Comparison of ENCODE assay signal across 26 cellular contexts in genomic region chr3:145953316-145953715, GRCh38.
"Had no signal": no experiment of that assay in that cellular context is flagged by ENCODE, and none has a peak within 500 bp of the region (broad histone marks: within the 10 kb centered on the region; RNA-seq: fewer than 3 reads in every experiment).

No MANE protein-coding gene starts in this region.

- H3K27me3 ChIP-seq: heart left ventricle, thyroid gland, upper lobe of right lung had no signal

- H3K36me3 ChIP-seq: heart left ventricle, thyroid gland, upper lobe of right lung had no signal

- H3K36me3 Mint-ChIP-seq: activated naive CD8-positive, alpha-beta T cell treated with anti-CD3 and anti-CD28 coated beads, Interleukin-2, amount 10 ng/mL, durations not matched to agents 7 days and 5 days; brain; naive B cell had no signal

- H3K27ac Mint-ChIP-seq: activated B cell treated with CpG ODN at 0.5 μM for 24 hours; activated naive CD4-positive, alpha-beta T cell treated with anti-CD3 and anti-CD28 coated beads for 36 hours; activated naive CD8-positive, alpha-beta T cell treated with anti-CD3 and anti-CD28 coated beads, Interleukin-2, amount 10 ng/mL, durations not matched to agents 7 days and 5 days; naive B cell; progenitor cell of endocrine pancreas; T-helper 1 cell treated with Interleukin-12 subunit alpha and Interleukin-12 subunit beta and Interleukin-4 antibody, amounts not matched to agents 30 μg/mL and 1 μg/mL, for 36 hours had no signal

- DNase-seq: activated B cell treated with CpG ODN at 0.5 μM for 24 hours; activated CD4-positive, alpha-beta T cell treated with anti-CD3 and anti-CD28 coated beads for 4 hours; activated CD4-positive, alpha-beta T cell treated with anti-CD3 and anti-CD28 coated beads, Interleukin-2, amount 50 U/mL, for 48 hours; activated CD8-positive, alpha-beta memory T cell treated with anti-CD3 and anti-CD28 coated beads, Interleukin-2, amount 50 U/mL, for 48 hours; activated naive CD4-positive, alpha-beta T cell treated with anti-CD3 and anti-CD28 coated beads for 36 hours; activated naive CD8-positive, alpha-beta T cell treated with anti-CD3 and anti-CD28 coated beads, Interleukin-2, amount 10 ng/mL, durations not matched to agents 7 days and 5 days; activated T-cell treated with anti-CD3 and anti-CD28 coated beads, Interleukin-2, amount 50 U/mL, for 4 hours; amniotic stem cell; central memory CD4-positive, alpha-beta T cell; dermis blood vessel endothelial cell; effector memory CD4-positive, alpha-beta T cell; heart left ventricle; left colon; naive B cell; retina; stimulated activated CD4-positive, alpha-beta T cell treated with anti-CD3 and anti-CD28 coated beads, Interleukin-4, amount 100 ng/mL, for 4 hours; stimulated activated naive CD8-positive, alpha-beta T cell treated with anti-CD3 and anti-CD28 coated beads, Interleukin-15, Interleukin-2, amounts not matched to agents 100 U/mL and 50 U/mL, for 24 hours; substantia nigra; thyroid gland; upper lobe of right lung had no signal

- H3K9me3 ChIP-seq: thyroid gland, upper lobe of right lung had no signal

- H3K9me3 Mint-ChIP-seq: activated naive CD8-positive, alpha-beta T cell treated with anti-CD3 and anti-CD28 coated beads, Interleukin-2, amount 10 ng/mL, durations not matched to agents 7 days and 5 days; activated T-cell treated with anti-CD3 and anti-CD28 coated beads, Interleukin-2, amount 50 U/mL, for 4 hours; neural crest cell; T-helper 1 cell treated with Interleukin-12 subunit alpha and Interleukin-12 subunit beta and Interleukin-4 antibody, amounts not matched to agents 30 μg/mL and 1 μg/mL, for 36 hours had no signal

- H3K27me3 Mint-ChIP-seq: activated B cell treated with CpG ODN at 0.5 μM for 24 hours; activated naive CD8-positive, alpha-beta T cell treated with anti-CD3 and anti-CD28 coated beads, Interleukin-2, amount 10 ng/mL, durations not matched to agents 7 days and 5 days; brain; naive B cell; progenitor cell of endocrine pancreas had no signal

- H3K4me1 ChIP-seq: heart left ventricle, thyroid gland, upper lobe of right lung had no signal

- H3K27ac ChIP-seq: heart left ventricle, thyroid gland, upper lobe of right lung had no signal

- H3K4me1 Mint-ChIP-seq: activated B cell treated with CpG ODN at 0.5 μM for 24 hours; activated naive CD8-positive, alpha-beta T cell treated with anti-CD3 and anti-CD28 coated beads, Interleukin-2, amount 10 ng/mL, durations not matched to agents 7 days and 5 days; naive B cell; neural crest cell had no signal

- H3K4me3 Mint-ChIP-seq: activated B cell treated with CpG ODN at 0.5 μM for 24 hours; activated naive CD4-positive, alpha-beta T cell treated with anti-CD3 and anti-CD28 coated beads for 36 hours; activated naive CD8-positive, alpha-beta T cell treated with anti-CD3 and anti-CD28 coated beads, Interleukin-2, amount 10 ng/mL, durations not matched to agents 7 days and 5 days; activated T-cell treated with anti-CD3 and anti-CD28 coated beads, Interleukin-2, amount 50 U/mL, for 4 hours; brain; naive B cell; neural crest cell; T-helper 1 cell treated with Interleukin-12 subunit alpha and Interleukin-12 subunit beta and Interleukin-4 antibody, amounts not matched to agents 30 μg/mL and 1 μg/mL, for 36 hours had no signal

- H3K4me3 ChIP-seq: heart left ventricle, thyroid gland, upper lobe of right lung had no signal

- FAIRE-seq: keratinocyte had no signal

- ATAC-seq: activated T-cell treated with anti-CD3 and anti-CD28 coated beads, Interleukin-2, amount 50 U/mL, for 4 hours; esophagus mucosa; left colon; stimulated activated naive CD8-positive, alpha-beta T cell treated with anti-CD3 and anti-CD28 coated beads, Interleukin-15, Interleukin-2, amounts not matched to agents 100 U/mL and 50 U/mL, for 24 hours; upper lobe of right lung had no signal
